In genomic region chr6:12473494-12473893, GRCh38 we compare ENCODE assay signal across 27 cellular contexts.
DNase-seq lines count a peak whose midpoint lies in the region; ATAC-seq and TF ChIP-seq lines count a peak whose summit lies in the region.
"Had no signal": no experiment of that assay in that cellular context is flagged by ENCODE, and none has a peak within 500 bp of the region (broad histone marks: within the 10 kb centered on the region; RNA-seq: fewer than 3 reads in every experiment).

No MANE protein-coding gene starts in this region.

- no peak overlapping the region for H3K4me3 ChIP-seq in HUES48 (ENCODE audit: low read depth, low read length)
- H3K4me3 ChIP-seq in suprapubic skin = no peak overlapping the region
- H3K4me3 ChIP-seq in lower lobe of right lung = no peak overlapping the region
- H3K4me3 ChIP-seq: cardiac muscle cell, heart right ventricle, lung, upper lobe of right lung had no signal

- H3K4me3 Mint-ChIP-seq in MCF 10A (ENCODE audit: unreplicated experiment) = no peak overlapping the region
- H3K4me3 Mint-ChIP-seq: activated CD8-positive, alpha-beta T cell treated with anti-CD3 and anti-CD28 coated beads, Interleukin-2, amount 10 ng/mL, durations not matched to agents 7 days and 5 days; activated naive CD4-positive, alpha-beta T cell treated with anti-CD3 and anti-CD28 coated beads, Interleukin-2, amount 50 U/mL, for 24 hours; CD4-positive, CD25-positive, alpha-beta regulatory T cell; effector memory CD8-positive, alpha-beta T cell; natural killer cell treated with Interleukin-12 subunit alpha and Interleukin-12 subunit beta and Interleukin-15 and Interleukin-18, amount 100 ng/mL, for 72 hours; stimulated activated memory B cell treated with anti-CD40 and anti-IgM and Interleukin-4, amounts not matched to agents 10 μg/mL and 1 μg/mL and 100 μg/mL, for 72 hours; T-helper 2 cell treated with Interferon-gamma antibody and Interleukin-4, amounts not matched to agents 5 μg/mL and 100 μg/mL, for 36 hours had no signal

- no TSS peak for BruUV-seq in MCF 10A (replicated peaks; lab: Mats Ljungman, UMichigan)

- TF ChIP-seq EP300 in suprapubic skin (IDR thresholded peaks at IDR 0.05) = no peak

- WGBS in suprapubic skin = 55% methylated on average over 1 of the region's 1 CpG

- DNase-seq in MCF 10A (ENCODE audit: unreplicated experiment) (no peak), foreskin keratinocyte (no peak), suprapubic skin (ENCODE audit: low spot score in 2 of 2) (no peak), NCI-H2107 treated with DMSO at 0.1 percent for 48 hours (lab: John Stamatoyannopoulos, UW; ENCODE audit: unreplicated experiment) (no peak), lower lobe of right lung (no peak)
- DNase-seq: activated CD8-positive, alpha-beta T cell treated with anti-CD3 and anti-CD28 coated beads, Interleukin-2, amount 10 ng/mL, durations not matched to agents 7 days and 5 days; AML-193; CD4-positive, CD25-positive, alpha-beta regulatory T cell; effector memory CD8-positive, alpha-beta T cell; foreskin melanocyte; heart right ventricle; Karpas-422; kidney glomerular epithelial cell; NCI-H1417 treated with DMSO at 0.1 percent for 48 hours; NCI-H2081; NCI-H2227 treated with DMSO at 0.1 percent for 48 hours; stimulated activated CD4-positive, alpha-beta T cell treated with anti-CD3 and anti-CD28 coated beads, Interleukin-15, amount 100 ng/mL, for 24 hours; upper lobe of right lung had no signal

- H3K36me3 Mint-ChIP-seq in MCF 10A (ENCODE audit: insufficient read depth, unreplicated experiment) = peaks cover 6% of the 10 kb centered on the region
- H3K36me3 Mint-ChIP-seq: activated naive CD4-positive, alpha-beta T cell treated with anti-CD3 and anti-CD28 coated beads, Interleukin-2, amount 50 U/mL, for 24 hours; CD4-positive, CD25-positive, alpha-beta regulatory T cell; natural killer cell treated with Interleukin-12 subunit alpha and Interleukin-12 subunit beta and Interleukin-15 and Interleukin-18, amount 100 ng/mL, for 72 hours; stimulated activated memory B cell treated with anti-CD40 and anti-IgM and Interleukin-4, amounts not matched to agents 10 μg/mL and 1 μg/mL and 100 μg/mL, for 72 hours had no signal

- intact Hi-C loops in MCF 10A (cut with micrococcal nuclease) = no loop called here
- intact Hi-C loops in lower lobe of right lung (cut with DNase I) = no loop called here

- peak overlapping the region; percentile 49 for H3K27ac Mint-ChIP-seq in MCF 10A (ENCODE audit: low read depth, unreplicated experiment)
- H3K27ac Mint-ChIP-seq: activated CD8-positive, alpha-beta T cell treated with anti-CD3 and anti-CD28 coated beads, Interleukin-2, amount 10 ng/mL, durations not matched to agents 7 days and 5 days; activated naive CD4-positive, alpha-beta T cell treated with anti-CD3 and anti-CD28 coated beads, Interleukin-2, amount 50 U/mL, for 24 hours; CD4-positive, CD25-positive, alpha-beta regulatory T cell; effector memory CD8-positive, alpha-beta T cell; natural killer cell treated with Interleukin-12 subunit alpha and Interleukin-12 subunit beta and Interleukin-15 and Interleukin-18, amount 100 ng/mL, for 72 hours; stimulated activated memory B cell treated with anti-CD40 and anti-IgM and Interleukin-4, amounts not matched to agents 10 μg/mL and 1 μg/mL and 100 μg/mL, for 72 hours; T-helper 2 cell treated with Interferon-gamma antibody and Interleukin-4, amounts not matched to agents 5 μg/mL and 100 μg/mL, for 36 hours had no signal

- H3K36me3 ChIP-seq in HUES48 (ENCODE audit: control insufficient read depth, insufficient read depth, low read length) (no peaks in the 10 kb centered on the region), suprapubic skin (no peaks in the 10 kb centered on the region), lower lobe of right lung (no peaks in the 10 kb centered on the region)
- H3K36me3 ChIP-seq: cardiac muscle cell, heart right ventricle, upper lobe of right lung had no signal

- no peak for ATAC-seq in foreskin keratinocyte
- no peak for ATAC-seq in GM18498 (IDR thresholded peaks at IDR 0.05; ENCODE audit: unreplicated experiment)
- no peak for ATAC-seq in HG03469 (IDR thresholded peaks at IDR 0.05; ENCODE audit: unreplicated experiment)
- no peak for ATAC-seq in lower lobe of right lung
- ATAC-seq: activated CD8-positive, alpha-beta T cell treated with anti-CD3 and anti-CD28 coated beads, Interleukin-2, amount 10 ng/mL, durations not matched to agents 7 days and 5 days; effector memory CD8-positive, alpha-beta T cell; natural killer cell treated with Interleukin-12 subunit alpha and Interleukin-12 subunit beta and Interleukin-15 and Interleukin-18, amount 100 ng/mL, for 72 hours; stimulated activated memory B cell treated with anti-CD40 and anti-IgM and Interleukin-4, amounts not matched to agents 10 μg/mL and 1 μg/mL and 100 μg/mL, for 72 hours had no signal

- TF ChIP-seq CTCF in MCF 10A (IDR thresholded peaks at IDR 0.05; ENCODE audit: unreplicated experiment) = no peak
- no peak for TF ChIP-seq CTCF in foreskin keratinocyte (conservative IDR thresholded peaks at IDR 0.05)
- TF ChIP-seq CTCF in suprapubic skin (IDR thresholded peaks at IDR 0.05) = no peak
- no peak for TF ChIP-seq CTCF in lower lobe of right lung (IDR thresholded peaks at IDR 0.05)

- no peaks in the 10 kb centered on the region for H3K27me3 ChIP-seq in HUES48 (ENCODE audit: control insufficient read depth, insufficient read depth, low read length)
- H3K27me3 ChIP-seq in foreskin keratinocyte = no peaks in the 10 kb centered on the region
- no peaks in the 10 kb centered on the region for H3K27me3 ChIP-seq in suprapubic skin
- no peaks in the 10 kb centered on the region for H3K27me3 ChIP-seq in lower lobe of right lung (ENCODE audit: low read depth)
- H3K27me3 ChIP-seq: cardiac muscle cell, heart right ventricle, upper lobe of right lung had no signal

- H3K9me3 ChIP-seq in HUES48 (ENCODE audit: control insufficient read depth, insufficient read depth, low read length) (no peaks in the 10 kb centered on the region), suprapubic skin (no peaks in the 10 kb centered on the region), lower lobe of right lung (no peaks in the 10 kb centered on the region)
- H3K9me3 ChIP-seq: heart right ventricle, upper lobe of right lung had no signal

- H3K9me3 Mint-ChIP-seq in MCF 10A (ENCODE audit: unreplicated experiment) = peaks cover 7% of the 10 kb centered on the region
- H3K9me3 Mint-ChIP-seq: activated naive CD4-positive, alpha-beta T cell treated with anti-CD3 and anti-CD28 coated beads, Interleukin-2, amount 50 U/mL, for 24 hours; effector memory CD8-positive, alpha-beta T cell; natural killer cell treated with Interleukin-12 subunit alpha and Interleukin-12 subunit beta and Interleukin-15 and Interleukin-18, amount 100 ng/mL, for 72 hours; stimulated activated memory B cell treated with anti-CD40 and anti-IgM and Interleukin-4, amounts not matched to agents 10 μg/mL and 1 μg/mL and 100 μg/mL, for 72 hours; T-helper 2 cell treated with Interferon-gamma antibody and Interleukin-4, amounts not matched to agents 5 μg/mL and 100 μg/mL, for 36 hours had no signal

- H3K27me3 Mint-ChIP-seq in MCF 10A (ENCODE audit: insufficient read depth, unreplicated experiment) = no peaks in the 10 kb centered on the region
- H3K27me3 Mint-ChIP-seq: CD4-positive, CD25-positive, alpha-beta regulatory T cell had no signal

- H3K4me1 Mint-ChIP-seq in MCF 10A (ENCODE audit: insufficient read depth, unreplicated experiment) = peaks cover 34% of the 10 kb centered on the region
- H3K4me1 Mint-ChIP-seq: activated naive CD4-positive, alpha-beta T cell treated with anti-CD3 and anti-CD28 coated beads, Interleukin-2, amount 50 U/mL, for 24 hours; CD4-positive, CD25-positive, alpha-beta regulatory T cell; stimulated activated memory B cell treated with anti-CD40 and anti-IgM and Interleukin-4, amounts not matched to agents 10 μg/mL and 1 μg/mL and 100 μg/mL, for 72 hours had no signal

- TF ChIP-seq POLR2A in suprapubic skin (IDR thresholded peaks at IDR 0.05) = no peak

- POLR2A ChIA-PET in MCF 10A (lab: Yijun Ruan, JAX) = interaction anchor here (0.5 to 3.2 kb wide), 14 partner anchors 10 to 595 kb away, joined by 3 to 28 read pairs (median 5); no protein-coding TSS in a partner anchor

- H3K27ac ChIP-seq in HUES48 (ENCODE audit: low read depth, low read length) = peak overlapping the region; percentile 3
- H3K27ac ChIP-seq in foreskin keratinocyte = peak overlapping the region; percentile 75
- H3K27ac ChIP-seq in suprapubic skin = peak overlapping the region; percentile 75
- H3K27ac ChIP-seq in lower lobe of right lung = no peak overlapping the region
- H3K27ac ChIP-seq: cardiac muscle cell, upper lobe of right lung had no signal

- no peak overlapping the region for H3K9ac ChIP-seq in HUES48 (ENCODE audit: low read depth, low read length)

- H3K4me1 ChIP-seq in HUES48 (ENCODE audit: control insufficient read depth, insufficient read depth, low read length) (peaks cover 14% of the 10 kb centered on the region), foreskin keratinocyte (peaks cover 22% of the 10 kb centered on the region), suprapubic skin (peaks cover 29% of the 10 kb centered on the region), lower lobe of right lung (no peaks in the 10 kb centered on the region)
- H3K4me1 ChIP-seq: upper lobe of right lung had no signal

- CTCF ChIA-PET in MCF 10A (lab: Yijun Ruan, JAX) = no interaction called here
